Comparison of ENCODE assay signal across 33 cellular contexts in genomic region chr2:54683596-54683995, GRCh38.
"Had no signal": no experiment of that assay in that cellular context is flagged by ENCODE, and none has a peak within 500 bp of the region (broad histone marks: within the 10 kb centered on the region; RNA-seq: fewer than 3 reads in every experiment).

No MANE protein-coding gene starts in this region.

- FAIRE-seq: astrocyte, colon, TTC549 had no signal

- H3K9me3 ChIP-seq: adrenal gland, body of pancreas, breast epithelium had no signal

- DNase-seq: activated B cell treated with CpG ODN at 0.5 μM for 24 hours; activated CD4-positive, alpha-beta memory T cell treated with anti-CD3 and anti-CD28 coated beads for 36 hours; activated CD4-positive, alpha-beta T cell treated with anti-CD3 and anti-CD28 coated beads for 36 hours; activated CD4-positive, alpha-beta T cell treated with anti-CD3 and anti-CD28 coated beads for 48 hours; activated CD4-positive, alpha-beta T cell treated with anti-CD3 and anti-CD28 coated beads, Interleukin-2, amount 50 U/mL, for 1 hour; activated CD4-positive, alpha-beta T cell treated with anti-CD3 and anti-CD28 coated beads, Interleukin-2, amount 50 U/mL, for 4 hours; activated CD4-positive, CD25-positive, alpha-beta regulatory T cell treated with anti-CD3 and anti-CD28 coated beads, Interleukin-2, amount 50 U/mL, for 72 hours; activated CD8-positive, alpha-beta memory T cell treated with anti-CD3 and anti-CD28 coated beads, Interleukin-2, amount 50 U/mL, for 4 hours; activated CD8-positive, alpha-beta T cell treated with anti-CD3 and anti-CD28 coated beads for 36 hours; activated effector memory CD4-positive, alpha-beta T cell treated with anti-CD3 and anti-CD28 coated beads, Interleukin-2, amount 50 U/mL, for 16 hours; activated gamma-delta T cell treated with Interleukin-2 at 50 U/mL for 16 hours; activated naive CD4-positive, alpha-beta T cell; activated naive CD4-positive, alpha-beta T cell treated with anti-CD3 and anti-CD28 coated beads for 36 hours; activated naive CD4-positive, alpha-beta T cell treated with anti-CD3 and anti-CD28 coated beads, Interleukin-2, amount 50 U/mL, for 16 hours; activated naive CD8-positive, alpha-beta T cell treated with anti-CD3 and anti-CD28 coated beads, Interleukin-2, amount 10 ng/mL, durations not matched to agents 7 days and 5 days; activated T-cell treated with anti-CD3 and anti-CD28 coated beads for 4 hours; activated T-cell treated with anti-CD3 and anti-CD28 coated beads, Interleukin-2, amount 50 U/mL, for 1 hour; activated T-cell treated with anti-CD3 and anti-CD28 coated beads, Interleukin-2, amount 50 U/mL, for 4 hours; activated T-cell treated with anti-CD3 and anti-CD28 coated beads, Interleukin-2, amount 50 U/mL, for 72 hours; adrenal gland; amniotic stem cell; aorta; body of pancreas; brain microvascular endothelial cell; central memory CD4-positive, alpha-beta T cell; T-helper 2 cell; T-helper 9 cell had no signal

- ATAC-seq: activated CD4-positive, alpha-beta T cell treated with anti-CD3 and anti-CD28 coated beads for 36 hours; activated CD8-positive, alpha-beta T cell treated with anti-CD3 and anti-CD28 coated beads for 36 hours; activated T-cell treated with anti-CD3 and anti-CD28 coated beads, Interleukin-2, amount 50 U/mL, for 4 hours; activated T-cell treated with anti-CD3 and anti-CD28 coated beads, Interleukin-2, amount 50 U/mL, for 72 hours; activated T-helper 17 cell treated with anti-CD3 and anti-CD28 coated beads, Interleukin-2, amount 50 U/mL, for 72 hours; body of pancreas had no signal

- H3K4me1 ChIP-seq: body of pancreas, breast epithelium had no signal

- H3K36me3 ChIP-seq: adrenal gland, brain microvascular endothelial cell, breast epithelium had no signal

- H3K27me3 ChIP-seq: adrenal gland, body of pancreas, brain microvascular endothelial cell, breast epithelium had no signal

- H3K4me3 ChIP-seq: adrenal gland, body of pancreas, breast epithelium had no signal

- H3K27ac ChIP-seq: adrenal gland, body of pancreas, brain microvascular endothelial cell, breast epithelium, VCaP had no signal
